Comparison of ENCODE assay signal across 8 cellular contexts in the genomic region with DNA sequence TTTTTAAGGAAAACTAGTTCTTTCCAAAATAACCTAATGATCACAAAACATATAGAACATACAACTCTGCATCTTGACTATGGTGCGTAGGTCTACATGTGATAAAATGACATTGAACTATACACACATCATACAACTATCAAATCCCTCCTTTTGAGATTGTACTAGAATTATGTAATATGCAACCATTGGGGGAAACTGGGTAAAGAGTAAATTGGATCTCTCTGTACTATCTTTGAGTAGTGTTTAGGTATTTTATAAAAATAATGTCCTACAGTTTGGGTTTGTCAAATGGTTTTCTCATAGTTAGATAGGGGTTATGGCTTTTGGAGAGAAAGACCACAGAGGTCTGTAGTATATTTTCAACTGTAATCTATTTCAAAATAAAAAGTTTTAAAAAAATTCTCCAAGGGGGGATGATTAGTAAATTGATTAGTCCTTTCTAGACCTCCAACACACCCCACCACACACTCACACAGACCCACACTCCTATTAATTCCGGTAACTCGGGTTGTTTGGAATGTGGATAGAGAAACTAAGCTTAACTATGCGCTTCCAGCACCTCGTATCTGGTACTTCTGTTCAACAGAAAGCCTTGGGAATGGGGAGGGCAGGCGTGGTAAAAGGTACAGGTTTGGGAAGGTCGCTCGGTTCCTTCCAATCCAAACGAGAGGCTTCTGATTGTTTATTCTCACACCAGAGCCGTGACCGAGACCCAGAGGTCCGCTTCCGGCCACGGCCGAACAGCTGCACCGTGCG. TPM values are rescaled to one million over a fixed set of nuclear protein-coding genes. Genes with fewer than 3 reads are reported as not detected.
A peak's percentile ranks its signal among the peaks of the same experiment; 100 is the strongest.
DNase-seq lines count a peak whose midpoint lies in the region; ATAC-seq, FAIRE-seq and TF ChIP-seq lines count a peak whose summit lies in the region.

No MANE protein-coding gene starts in this region.

- peak overlapping the region; percentile 98 for H3K9ac ChIP-seq in astrocyte (ENCODE audit: low read length)

- intact Hi-C loops in lower leg skin (cut with DNase I; ENCODE audit: low total_unique reads), result no loop called here
- intact Hi-C loops in tibial artery (cut with DNase I; ENCODE audit: low total_unique reads), result no loop called here

- H3K9me3 ChIP-seq in astrocyte (ENCODE audit: insufficient read depth, low read depth, low read length), result no peaks in the 10 kb centered on the region
- H3K9me3 ChIP-seq in tibial artery, result no peaks in the 10 kb centered on the region

- TF ChIP-seq CTCF in astrocyte (IDR thresholded peaks at IDR 0.05; ENCODE audit: insufficient read depth, low read depth, low read length), result no peak
- no peak for TF ChIP-seq CTCF in lower leg skin (IDR thresholded peaks at IDR 0.05)
- TF ChIP-seq CTCF in tibial artery (IDR thresholded peaks at IDR 0.05), result no peak

- no peaks in the 10 kb centered on the region for H3K36me3 Mint-ChIP-seq in IgD-negative memory B cell
- peaks cover 2% of the 10 kb centered on the region for H3K36me3 Mint-ChIP-seq in astrocyte (ENCODE audit: low read depth, unreplicated experiment)

- no peak for TF ChIP-seq POLR2A in lower leg skin (IDR thresholded peaks at IDR 0.05)

- H3K27ac Mint-ChIP-seq in IgD-negative memory B cell, result peak overlapping the region; percentile 75 to 88 (median 77)
- peak overlapping the region; percentile 97 for H3K27ac Mint-ChIP-seq in astrocyte (ENCODE audit: unreplicated experiment)

- in situ Hi-C loops in G401 (cut with HindIII; ENCODE audit: low sequenced_read_pairs), result no loop called here

- peaks cover 41% of the 10 kb centered on the region for H3K79me2 ChIP-seq in astrocyte (ENCODE audit: insufficient read depth, low read length)

- H3K4me2 ChIP-seq in astrocyte (ENCODE audit: low read length), result peak overlapping the region; percentile 90

- H3K4me3 ChIP-seq in astrocyte (ENCODE audit: insufficient read depth, low read depth, low read length), result peak overlapping the region; percentile 91
- H3K4me3 ChIP-seq in lower leg skin (ENCODE audit: low read depth, poor library complexity, severe bottlenecking), result peak overlapping the region; percentile 85
- H3K4me3 ChIP-seq in tibial artery, result peak overlapping the region; percentile 64 to 98

- peaks cover 30% of the 10 kb centered on the region for H4K20me1 ChIP-seq in astrocyte (ENCODE audit: insufficient read depth, low read length)

- H3K4me1 ChIP-seq in astrocyte (ENCODE audit: insufficient read depth, low read length) (peaks cover 7% of the 10 kb centered on the region), tibial artery (peaks cover 0 to 31% (median 27%) of the 10 kb centered on the region in 4 donors)

- DNase-seq in G401 (ENCODE audit: low spot score) (peak; percentile 60), astrocyte (ENCODE audit: low read depth) (peak; percentile 47), lower leg skin (ENCODE audit: low spot score in 2 of 2) (no peak), tibial artery (no peak), GF-D8 (lab: John Stamatoyannopoulos, UW) (no peak), cortex of kidney (lab: John Stamatoyannopoulos, UW) (no peak)

- H3K4me1 Mint-ChIP-seq in IgD-negative memory B cell (peaks cover 28 to 35% (median 30%) of the 10 kb centered on the region in 3 donors), astrocyte (ENCODE audit: low read depth, unreplicated experiment) (peaks cover 22% of the 10 kb centered on the region)

- no peak for ATAC-seq in GM21360 (IDR thresholded peaks at IDR 0.05; ENCODE audit: unreplicated experiment)

- no peaks in the 10 kb centered on the region for H3K9me3 Mint-ChIP-seq in IgD-negative memory B cell
- no peaks in the 10 kb centered on the region for H3K9me3 Mint-ChIP-seq in astrocyte (ENCODE audit: unreplicated experiment)

- H3K36me3 ChIP-seq in astrocyte (ENCODE audit: insufficient read depth, low read length), result no peaks in the 10 kb centered on the region
- no peaks in the 10 kb centered on the region for H3K36me3 ChIP-seq in tibial artery

- no peak for FAIRE-seq in astrocyte (lab: Jason Lieb, UNC)

- H3K4me3 Mint-ChIP-seq in IgD-negative memory B cell (peak overlapping the region; percentile 76 to 93 (median 90)), astrocyte (ENCODE audit: unreplicated experiment) (peak overlapping the region; percentile 91)

- H3K27me3 ChIP-seq in astrocyte (ENCODE audit: insufficient read depth, low read length) (no peaks in the 10 kb centered on the region), tibial artery (no peaks in the 10 kb centered on the region)

- 6 to 10% methylated on average over 9 to 17 of the region's 17 CpGs for WGBS in lower leg skin, 2 donors

- H3K27ac ChIP-seq in astrocyte (ENCODE audit: low read depth, low read length) (peak overlapping the region; percentile 90), tibial artery (peak overlapping the region; percentile 93 to 97)

- H2AFZ ChIP-seq in astrocyte (ENCODE audit: low read depth, low read length), result peak overlapping the region; percentile 84

- H3K27me3 Mint-ChIP-seq in IgD-negative memory B cell (no peaks in the 10 kb centered on the region), astrocyte (ENCODE audit: low read depth, unreplicated experiment) (no peaks in the 10 kb centered on the region)

RNA-seq across cellular contexts. Expression of gene BIRC6, which starts 0.7 kb away (rescaled TPM):
- 31.6 and 70.8 TPM in 2 replicates for total RNA-seq in G401 (2014; rRNA removed; shearing (Covaris generic))
- polyA plus RNA-seq in IgD-negative memory B cell, result 23.0 TPM
- total RNA-seq in astrocyte, result 81.0 and 86.1 TPM in 2 replicates
- 100 to 1,000 TPM in 2 of 4 donors, 10 to 100 TPM in 2; 70.3 to 146 (median 95.6) TPM for total RNA-seq in lower leg skin

Comparison
In these comparisons a context has a peak if more than half of its experiments do, and no peak if none do; other contexts are left out.
1. DNase-seq: peak in G401 (single experiment) and astrocyte (single experiment); none in lower leg skin (0 of 2), tibial artery (0 of 2), GF-D8 (single experiment) and cortex of kidney (single experiment).
2. Peak in every context shown above with its lines, with median percentiles within 50 percentile points of each other: H3K4me3 ChIP-seq.